ENCODE assay signal across 9 cellular contexts in the genomic region with DNA sequence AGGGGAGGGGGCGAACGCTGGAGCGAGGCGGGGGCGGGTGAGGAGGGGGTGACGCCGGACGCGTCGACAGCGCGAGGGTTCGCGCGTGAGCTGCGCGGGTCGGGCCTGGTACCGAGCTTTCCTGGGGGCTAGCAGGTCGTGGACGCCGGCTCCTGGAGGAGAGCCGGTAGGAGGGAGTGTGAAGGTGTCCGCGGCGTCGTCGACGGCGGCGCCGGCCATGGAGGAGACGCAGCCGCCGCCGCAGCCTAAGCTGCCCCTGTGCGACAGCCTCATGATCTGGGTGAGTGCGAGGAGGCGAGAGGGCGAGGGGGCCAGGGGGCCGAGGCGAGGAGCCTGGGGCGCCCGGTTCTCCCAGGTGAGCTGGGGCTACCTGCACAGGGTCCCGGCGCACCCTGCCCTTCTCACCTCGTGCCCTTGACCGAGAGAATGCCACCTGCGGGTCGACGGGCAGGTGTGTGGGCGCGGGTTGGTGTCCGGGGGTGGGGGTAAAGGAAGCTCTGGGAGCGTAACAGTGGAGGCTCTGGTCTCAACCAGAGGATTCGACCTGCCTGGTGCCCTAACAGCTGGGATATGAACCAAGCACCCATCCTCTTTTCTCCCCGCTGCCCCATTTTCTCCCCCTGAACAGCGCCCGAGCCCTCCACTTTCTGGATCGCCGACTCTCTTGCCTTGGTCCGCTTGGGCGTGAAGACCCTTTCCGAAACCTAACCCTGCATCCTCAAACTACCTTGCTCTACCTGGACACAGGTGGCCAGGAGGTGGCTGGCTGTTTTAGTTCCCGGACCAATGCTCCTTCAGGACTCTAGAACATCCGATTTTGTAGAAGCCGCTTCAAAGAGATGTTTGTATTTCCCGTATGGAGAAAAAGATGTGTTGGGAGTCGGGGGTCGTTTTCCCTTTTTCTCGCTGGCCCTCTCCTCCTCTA. TPM values are rescaled to one million over a fixed set of nuclear protein-coding genes. Genes with fewer than 3 reads are reported as not detected.
DNase-seq lines count a peak whose midpoint lies in the region; ATAC-seq and TF ChIP-seq lines count a peak whose summit lies in the region.
"Had no signal": no experiment of that assay in that cellular context is flagged by ENCODE, and none has a peak within 500 bp of the region (broad histone marks: within the 10 kb centered on the region; RNA-seq: fewer than 3 reads in every experiment).

HOOK1 (plus strand) TSS at position 49 of the 925 bp plus-strand sequence; CDS start at position 218, 169 bp downstream.

- no peaks in the 10 kb centered on the region for H3K36me3 ChIP-seq in osteoblast (ENCODE audit: insufficient read depth, low read length)
- H3K36me3 ChIP-seq: BLaER1 had no signal

- no peak within 1 kb of the TSS for H3K4me2 ChIP-seq in osteoblast (ENCODE audit: insufficient read depth, low read length)
- H3K4me2 ChIP-seq: BLaER1 had no signal

- H3K4me1 ChIP-seq in foreskin keratinocyte (peaks cover 10% of the 10 kb centered on the region), osteoblast (ENCODE audit: insufficient read depth, low read length) (no peaks in the 10 kb centered on the region)
- H3K4me1 ChIP-seq: BLaER1 had no signal

- H3K27me3 ChIP-seq in foreskin keratinocyte, result no peaks in the 10 kb centered on the region
- H3K27me3 ChIP-seq in osteoblast (ENCODE audit: insufficient read depth, low read length), result peaks cover 47% of the 10 kb centered on the region
- H3K27me3 ChIP-seq: BLaER1 had no signal

- DNase-seq in NCI-H524 (lab: John Stamatoyannopoulos, UW) (peak; percentile 20 to 27), NCI-H524 treated with DMSO at 0.1 percent for 48 hours (lab: John Stamatoyannopoulos, UW) (no peak), foreskin keratinocyte (peak in 1 of 2 donors; percentile 37), osteoblast (ENCODE audit: insufficient read length, low spot score, missing footprints) (peak; percentile 51), NCI-H1092 (lab: John Stamatoyannopoulos, UW) (no peak)
- no peak for DNase-seq in NK-92 treated with Interleukin-12 subunit alpha and Interleukin-12 subunit beta, amount 100 ng/mL, for 24 hours (lab: John Stamatoyannopoulos, UW)

- TF ChIP-seq CTCF in VCaP (conservative IDR thresholded peaks at IDR 0.05) (0 out of 2 replicates have a peak, but pooled peaks have one; percentile 5), foreskin keratinocyte (conservative IDR thresholded peaks at IDR 0.05) (no peak), osteoblast (IDR thresholded peaks at IDR 0.05; ENCODE audit: extremely low read depth, low read depth, low read length) (no peak)

- no peaks in the 10 kb centered on the region for H4K20me1 ChIP-seq in osteoblast (ENCODE audit: insufficient read depth, low read length)
- H4K20me1 ChIP-seq: BLaER1 had no signal

- H3K27ac ChIP-seq in VCaP (peak within 1 kb of the TSS; percentile 90), foreskin keratinocyte (peak within 1 kb of the TSS; percentile 6), osteoblast (ENCODE audit: low read depth, low read length) (no peak within 1 kb of the TSS)
- H3K27ac ChIP-seq: BLaER1 had no signal

- no peaks in the 10 kb centered on the region for H3K79me2 ChIP-seq in osteoblast (ENCODE audit: insufficient read depth, low read length)

- no peak within 1 kb of the TSS for H3K4me3 ChIP-seq in osteoblast (ENCODE audit: insufficient read depth, low read length)
- H3K4me3 ChIP-seq: BLaER1 had no signal

- H3K9me3 ChIP-seq in osteoblast (ENCODE audit: low read depth, low read length), result no peaks in the 10 kb centered on the region

- H2AFZ ChIP-seq in osteoblast (ENCODE audit: low read length), result no peak within 1 kb of the TSS

- ATAC-seq in HG03025 (IDR thresholded peaks at IDR 0.05; ENCODE audit: low FRiP score, unreplicated experiment) (peak; percentile 35), foreskin keratinocyte (peak; percentile 40)

RNA-seq across cellular contexts. Expression of gene HOOK1, which starts in this region (rescaled TPM):
- total RNA-seq in foreskin keratinocyte (6.3 and 8.7 TPM in 2 replicates), osteoblast (not detected in 2 replicates)
- polyA plus RNA-seq in foreskin keratinocyte, result 1.3 and 1.9 TPM in 2 replicates

Comparison
In these comparisons a context has a peak if more than half of its experiments do, and no peak if none do; other contexts are left out.
1. DNase-seq: peak in NCI-H524 (2 of 2); none in NCI-H524 treated with DMSO at 0.1 percent for 48 hours (single experiment), NCI-H1092 (single experiment) and NK-92 treated with Interleukin-12 subunit alpha and Interleukin-12 subunit beta, amount 100 ng/mL, for 24 hours (single experiment).
2. Peak in DNase-seq in osteoblast; RNA of the gene not detected or under 1 TPM.